ENCODE assay signal across 15 cellular contexts in the genomic region with DNA sequence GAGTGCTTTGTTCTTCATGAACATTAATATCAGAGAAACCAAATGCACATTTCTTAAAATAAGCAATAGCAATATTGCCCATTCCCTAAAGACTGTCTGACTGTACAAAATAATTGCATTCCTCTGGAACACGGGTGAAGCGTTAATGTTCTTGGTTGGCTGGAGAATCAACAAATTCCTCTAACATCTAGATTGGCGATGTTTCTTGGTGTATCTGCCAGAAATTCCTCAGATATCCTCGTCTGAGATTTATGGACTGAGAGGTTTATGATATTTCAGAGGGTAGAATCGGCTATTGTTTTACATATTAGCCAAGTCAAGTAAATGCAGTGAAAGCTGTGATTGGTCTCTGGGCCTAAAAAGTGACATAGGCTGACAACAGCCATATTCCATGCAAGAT. TPM values are rescaled to one million over a fixed set of nuclear protein-coding genes. Genes with fewer than 3 reads are reported as not detected.
A peak's percentile ranks its signal among the peaks of the same experiment; 100 is the strongest.
DNase-seq lines count a peak whose midpoint lies in the region; ATAC-seq and TF ChIP-seq lines count a peak whose summit lies in the region.
"Had no signal": no experiment of that assay in that cellular context is flagged by ENCODE, and none has a peak within 500 bp of the region (broad histone marks: within the 10 kb centered on the region; RNA-seq: fewer than 3 reads in every experiment).

No MANE protein-coding gene starts in this region.

- TF ChIP-seq POLR2A in spleen (IDR thresholded peaks at IDR 0.05), result no peak

- BruUV-seq in A673 (replicated peaks; lab: Mats Ljungman, UMichigan), result no TSS peak

- H3K27ac ChIP-seq in left lung (peak overlapping the region; percentile 45 to 81), spleen (peak overlapping the region in 7 of 8 donors; percentile 17 to 90 (median 81)), A673 (ENCODE audit: low read depth, low read length, poor library complexity, severe bottlenecking) (no peak overlapping the region)

- H3K4me3 ChIP-seq in choroid plexus epithelial cell (ENCODE audit: low read depth, low read length), result no peak overlapping the region
- no peak overlapping the region for H3K4me3 ChIP-seq in left lung
- no peak overlapping the region for H3K4me3 ChIP-seq in spleen
- H3K4me3 ChIP-seq in A673 (ENCODE audit: low read depth, low read length, poor library complexity, severe bottlenecking), result no peak overlapping the region

- CTCF ChIA-PET in A673 (lab: Charles Lee), result no interaction called here

- POLR2A ChIA-PET in A673 (lab: Charles Lee; ENCODE audit: low non-redundant PET), result no interaction called here

- peaks cover 7 to 9% of the 10 kb centered on the region in 2 donors for H3K4me1 Mint-ChIP-seq in stimulated activated naive B cell treated with anti-CD40 and anti-IgM and Interleukin-4, amounts not matched to agents 10 μg/mL and 1 μg/mL and 100 μg/mL, for 72 hours

- no peaks in the 10 kb centered on the region for H3K9me3 ChIP-seq in left lung
- no peaks in the 10 kb centered on the region for H3K9me3 ChIP-seq in spleen
- H3K9me3 ChIP-seq in A673 (ENCODE audit: low read depth, low read length, poor library complexity, severe bottlenecking), result no peaks in the 10 kb centered on the region

- H3K27ac Mint-ChIP-seq in stimulated activated naive B cell treated with anti-CD40 and anti-IgM and Interleukin-4, amounts not matched to agents 10 μg/mL and 1 μg/mL and 100 μg/mL, for 72 hours, result no peak overlapping the region
- H3K27ac Mint-ChIP-seq: activated CD4-positive, alpha-beta T cell treated with anti-CD3 and anti-CD28 coated beads, Interleukin-2, amount 10 ng/mL, durations not matched to agents 7 days and 5 days; progenitor cell of endocrine pancreas had no signal

- no peaks in the 10 kb centered on the region for H3K36me3 Mint-ChIP-seq in stimulated activated naive B cell treated with anti-CD40 and anti-IgM and Interleukin-4, amounts not matched to agents 10 μg/mL and 1 μg/mL and 100 μg/mL, for 72 hours
- H3K36me3 Mint-ChIP-seq: natural killer cell had no signal

- H3K27me3 ChIP-seq in left lung (no peaks in the 10 kb centered on the region), spleen (replicated peaks in 1 of 7) (no peaks in the 10 kb centered on the region), A673 (replicated peaks; ENCODE audit: insufficient read depth, low read depth, low read length, poor library complexity) (no peaks in the 10 kb centered on the region)

- H3K27me3 Mint-ChIP-seq in stimulated activated naive B cell treated with anti-CD40 and anti-IgM and Interleukin-4, amounts not matched to agents 10 μg/mL and 1 μg/mL and 100 μg/mL, for 72 hours, result peaks cover 7 to 10% of the 10 kb centered on the region in 2 donors
- H3K27me3 Mint-ChIP-seq: activated CD4-positive, alpha-beta T cell treated with anti-CD3 and anti-CD28 coated beads, Interleukin-2, amount 10 ng/mL, durations not matched to agents 7 days and 5 days had no signal

- intact Hi-C loops in left lung (cut with DNase I), result no loop called here
- intact Hi-C loops in spleen (cut with DNase I; ENCODE audit: low total_unique reads), result no loop called here
- intact Hi-C loops in A673 (cut with micrococcal nuclease; ENCODE audit: unreplicated experiment), result no loop called here

- ATAC-seq in left lung, result no peak
- ATAC-seq in stimulated activated naive B cell treated with anti-CD40 and anti-IgM and Interleukin-4, amounts not matched to agents 10 μg/mL and 1 μg/mL and 100 μg/mL, for 72 hours (replicated peaks), result no peak

- no peak for TF ChIP-seq CTCF in choroid plexus epithelial cell (conservative IDR thresholded peaks at IDR 0.05; ENCODE audit: low read depth, low read length)
- no peak for TF ChIP-seq CTCF in left lung (IDR thresholded peaks at IDR 0.05)
- no peak for TF ChIP-seq CTCF in spleen (IDR thresholded peaks at IDR 0.05 in 8 of 11, conservative IDR thresholded peaks at IDR 0.05 in 3 of 11)
- TF ChIP-seq CTCF in A673 (conservative IDR thresholded peaks at IDR 0.05; ENCODE audit: low read depth, low read length), result no peak

- DNase-seq in AG20443 (ENCODE audit: low spot score) (peak; percentile 53), choroid plexus epithelial cell (ENCODE audit: low read depth) (peak; percentile 30), left lung (no peak), spleen (no peak), A673 (ENCODE audit: low spot score) (no peak), NK-92 (lab: John Stamatoyannopoulos, UW; ENCODE audit: unreplicated experiment) (no peak), nucleus accumbens (lab: John Stamatoyannopoulos, UW) (no peak)
- DNase-seq in stimulated activated naive B cell treated with anti-CD40 and anti-IgM and Interleukin-4, amounts not matched to agents 10 μg/mL and 1 μg/mL and 100 μg/mL, for 72 hours, result no peak
- DNase-seq: activated CD4-positive, alpha-beta T cell treated with anti-CD3 and anti-CD28 coated beads, Interleukin-2, amount 10 ng/mL, durations not matched to agents 7 days and 5 days; activated gamma-delta T cell treated with Interleukin-2 at 50 U/mL for 16 hours; cortex of kidney; MV-4-11; natural killer cell; NCI-H524 treated with DMSO at 0.1 percent for 48 hours had no signal

- 75 to 86% (median 82%) methylated on average over 5 of the region's 5 CpGs for WGBS in spleen, 5 donors

- H3K9me3 Mint-ChIP-seq in stimulated activated naive B cell treated with anti-CD40 and anti-IgM and Interleukin-4, amounts not matched to agents 10 μg/mL and 1 μg/mL and 100 μg/mL, for 72 hours, result no peaks in the 10 kb centered on the region
- H3K9me3 Mint-ChIP-seq: natural killer cell had no signal

- H3K4me1 ChIP-seq in left lung (peaks cover 22 to 35% of the 10 kb centered on the region in 2 donors), spleen (peaks cover 0 to 38% (median 22%) of the 10 kb centered on the region in 6 donors), A673 (ENCODE audit: insufficient read depth, low read length, poor library complexity, severe bottlenecking) (peaks cover 18% of the 10 kb centered on the region)

- no peaks in the 10 kb centered on the region for H3K36me3 ChIP-seq in left lung
- H3K36me3 ChIP-seq in spleen, result no peaks in the 10 kb centered on the region
- no peaks in the 10 kb centered on the region for H3K36me3 ChIP-seq in A673 (ENCODE audit: insufficient read depth, low read length, poor library complexity, severe bottlenecking)

- H3K4me3 Mint-ChIP-seq in stimulated activated naive B cell treated with anti-CD40 and anti-IgM and Interleukin-4, amounts not matched to agents 10 μg/mL and 1 μg/mL and 100 μg/mL, for 72 hours, result no peak overlapping the region
- H3K4me3 Mint-ChIP-seq: activated CD4-positive, alpha-beta T cell treated with anti-CD3 and anti-CD28 coated beads, Interleukin-2, amount 10 ng/mL, durations not matched to agents 7 days and 5 days; natural killer cell had no signal

RNA-seq across cellular contexts. Expression of a gene that starts 27.1 kb away (rescaled TPM):
- total RNA-seq in left lung (100 to 1,000 TPM; 441 to 550 TPM), spleen (100 to 1,000 TPM; 223 to 352 (median 318) TPM), A673 (2021) (145 and 146 TPM in 2 replicates)
- 10 to 100 TPM; 32.7 to 43.8 (median 41.4) TPM for polyA plus RNA-seq in spleen

Comparison
In these comparisons a context has a peak if more than half of its experiments do, and no peak if none do; other contexts are left out.
1. DNase-seq: peak in AG20443 (single experiment) and choroid plexus epithelial cell (single experiment); none in left lung (0 of 2), spleen (single experiment), stimulated activated naive B cell treated with anti-CD40 and anti-IgM and Interleukin-4, amounts not matched to agents 10 μg/mL and 1 μg/mL and 100 μg/mL, for 72 hours (single experiment), A673 (single experiment), NK-92 (single experiment) and nucleus accumbens (0 of 56).